In genomic region chr11:131522851-131523250, GRCh38 we compare ENCODE assay signal across 14 cellular contexts.
DNase-seq lines count a peak whose midpoint lies in the region; ATAC-seq lines count a peak whose summit lies in the region.
"Had no signal": no experiment of that assay in that cellular context is flagged by ENCODE, and none has a peak within 500 bp of the region (broad histone marks: within the 10 kb centered on the region; RNA-seq: fewer than 3 reads in every experiment).

No MANE protein-coding gene starts in this region.

- no peak for ATAC-seq in left cardiac atrium
- ATAC-seq in HG03159 (IDR thresholded peaks at IDR 0.05; ENCODE audit: unreplicated experiment): no peak
- ATAC-seq: A549, GM12878 had no signal

- intact Hi-C loops in left cardiac atrium (cut with DNase I): no loop called here

- DNase-seq in GM04503 (ENCODE audit: low read depth) (peak; percentile 4), SW480 (ENCODE audit: low spot score) (peak; percentile 14), myocyte (ENCODE audit: low read depth) (peak; percentile 29), NCI-H526 treated with DMSO at 0.1 percent for 48 hours (lab: John Stamatoyannopoulos, UW) (no peak), left cardiac atrium (no peak)
- DNase-seq: C1 segment of cervical spinal cord; Calu3; CD4-positive, alpha-beta T cell; DMS 273 treated with DMSO at 0.1 percent for 48 hours; GOT3; H9 had no signal

Comparison
In these comparisons a context has a peak if more than half of its experiments do, and no peak if none do; other contexts are left out.
1. DNase-seq: peak in GM04503 (single experiment), SW480 (single experiment) and myocyte (single experiment); none in NCI-H526 treated with DMSO at 0.1 percent for 48 hours (single experiment) and left cardiac atrium (single experiment).